Comparison of ENCODE assay signal across 8 cellular contexts in the genomic region with DNA sequence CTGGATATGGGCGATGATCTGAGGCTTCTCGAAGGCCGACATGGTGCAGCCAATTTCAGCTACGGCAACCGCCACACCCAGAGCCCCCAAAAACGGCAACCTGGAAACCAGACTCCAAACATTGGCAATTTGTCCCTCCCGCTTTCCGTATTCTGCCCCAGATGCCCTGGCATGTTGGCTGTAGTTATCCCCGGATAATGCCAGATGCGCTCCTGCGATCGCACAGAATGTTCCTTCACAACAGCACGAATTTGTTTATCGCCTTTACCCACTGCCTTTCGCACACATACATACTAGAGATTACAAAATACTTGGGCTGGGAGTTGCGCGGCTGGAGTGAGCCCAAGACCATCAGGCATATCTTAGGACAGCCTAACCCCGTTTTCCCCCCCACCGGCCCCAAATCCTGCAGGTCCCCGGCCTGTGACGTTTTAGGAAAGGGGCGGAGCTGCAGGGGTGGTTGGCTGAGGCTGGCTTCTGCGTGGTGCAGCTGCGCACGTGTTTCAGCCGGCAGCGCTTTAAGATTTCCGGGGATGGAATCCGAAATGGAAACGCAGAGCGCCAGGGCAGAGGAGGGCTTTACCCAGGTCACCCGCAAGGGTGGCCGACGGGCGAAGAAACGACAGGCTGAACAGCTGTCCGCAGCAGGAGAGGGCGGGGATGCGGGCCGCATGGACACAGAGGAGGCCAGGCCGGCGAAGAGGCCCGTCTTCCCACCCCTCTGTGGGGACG. TPM values are rescaled to one million over a fixed set of nuclear protein-coding genes. Genes with fewer than 3 reads are reported as not detected.
DNase-seq lines count a peak whose midpoint lies in the region; ATAC-seq, FAIRE-seq and TF ChIP-seq lines count a peak whose summit lies in the region.

A gene (plus strand): TSS at position 487 of the 732 bp plus-strand sequence. CDS start 47 bp downstream, at position 534.

- H3K9me3 ChIP-seq in body of pancreas, result no peaks in the 10 kb centered on the region

- TF ChIP-seq CTCF in 22Rv1 (IDR thresholded peaks at IDR 0.05), result no peak
- TF ChIP-seq CTCF in body of pancreas (IDR thresholded peaks at IDR 0.05), result peak in 3 of 7 experiments; percentile 12 to 20 (median 17)

- no peaks in the 10 kb centered on the region for H3K27me3 ChIP-seq in body of pancreas

- H3K36me3 ChIP-seq in body of pancreas (replicated peaks in 1 of 2; ENCODE audit: insufficient read depth in 1 of 2, low read depth in 2 of 2), result peaks cover 0 to 3% of the 10 kb centered on the region in 2 donors

- FAIRE-seq in TTC549 (lab: Jason Lieb, UNC), result peak; percentile 85

- H3K4me1 ChIP-seq in body of pancreas, result peaks cover 26% of the 10 kb centered on the region

- H3K27ac ChIP-seq in 22Rv1, result peak within 1 kb of the TSS; percentile 89
- peak within 1 kb of the TSS; percentile 87 to 97 (median 93) for H3K27ac ChIP-seq in body of pancreas

- intact Hi-C loops in body of pancreas (cut with DNase I) (no loop called here), sciatic nerve (cut with DNase I) (no loop called here)

- ATAC-seq in GM18520 (IDR thresholded peaks at IDR 0.05; ENCODE audit: unreplicated experiment) (peak; percentile 83), HG03064 (IDR thresholded peaks at IDR 0.05; ENCODE audit: low read depth, unreplicated experiment) (peak; percentile 74), body of pancreas (peak; percentile 99), sciatic nerve (peak; percentile 99)

- 0 to 1% methylated on average over 30 to 44 of the region's 44 CpGs for WGBS in body of pancreas, 2 donors

- H3K4me3 ChIP-seq in body of pancreas, result peak within 1 kb of the TSS; percentile 94

- DNase-seq in NCI-H2107 treated with DMSO at 0.1 percent for 48 hours (lab: John Stamatoyannopoulos, UW; ENCODE audit: unreplicated experiment), result peak; percentile 92
- DNase-seq in body of pancreas, result peak; percentile 94 to 96 (median 96)
- DNase-seq in iPS DF 19.7 (ENCODE audit: low read depth, low spot score), result peak; percentile 79
- peak; percentile 97 for DNase-seq in sciatic nerve (ENCODE audit: low spot score)

- TF ChIP-seq POLR2A in body of pancreas (IDR thresholded peaks at IDR 0.05), result peak in 2 of 3 donors; percentile 64

RNA-seq across cellular contexts. Expression of the gene that starts here (rescaled TPM):
- 1 to 10 TPM; 6.0 to 8.9 TPM for total RNA-seq in body of pancreas
- 10.6 TPM for total RNA-seq in sciatic nerve

Comparison
In these comparisons a context has a peak if more than half of its experiments do, and no peak if none do; other contexts are left out.
1. Peak in every context shown above with its lines: DNase-seq, ATAC-seq, H3K4me3 ChIP-seq and H3K27ac ChIP-seq.